ENCODE assay signal across 1 cellular context in the genomic region with DNA sequence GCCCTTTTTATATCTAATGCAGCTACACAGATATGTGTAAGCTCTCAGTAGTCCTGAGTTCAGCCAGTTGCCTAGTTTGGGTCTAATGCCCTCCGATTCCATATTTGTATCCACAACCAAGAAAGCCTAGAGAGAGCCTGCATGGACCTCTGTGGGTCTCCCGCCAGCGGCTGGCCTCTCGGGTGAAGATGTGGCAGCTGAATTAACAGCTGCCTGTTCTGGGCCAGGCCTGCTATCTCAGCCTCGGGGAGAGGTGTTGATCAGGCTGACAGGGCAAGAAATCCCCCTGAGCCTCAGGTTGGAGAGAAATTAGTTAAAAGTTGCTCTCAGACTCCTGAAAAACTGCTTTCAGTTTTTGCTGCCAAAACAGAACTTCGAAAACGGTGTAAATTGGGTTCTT.
TF ChIP-seq lines count a peak whose summit lies in the region.

No MANE protein-coding gene starts in this region.

TF ChIP-seq in HepG2, 621 proteins besides CTCF, POLR2A, EP300 and RAD21 (continued from another document):
- TF ChIP-seq, protein P1, sequence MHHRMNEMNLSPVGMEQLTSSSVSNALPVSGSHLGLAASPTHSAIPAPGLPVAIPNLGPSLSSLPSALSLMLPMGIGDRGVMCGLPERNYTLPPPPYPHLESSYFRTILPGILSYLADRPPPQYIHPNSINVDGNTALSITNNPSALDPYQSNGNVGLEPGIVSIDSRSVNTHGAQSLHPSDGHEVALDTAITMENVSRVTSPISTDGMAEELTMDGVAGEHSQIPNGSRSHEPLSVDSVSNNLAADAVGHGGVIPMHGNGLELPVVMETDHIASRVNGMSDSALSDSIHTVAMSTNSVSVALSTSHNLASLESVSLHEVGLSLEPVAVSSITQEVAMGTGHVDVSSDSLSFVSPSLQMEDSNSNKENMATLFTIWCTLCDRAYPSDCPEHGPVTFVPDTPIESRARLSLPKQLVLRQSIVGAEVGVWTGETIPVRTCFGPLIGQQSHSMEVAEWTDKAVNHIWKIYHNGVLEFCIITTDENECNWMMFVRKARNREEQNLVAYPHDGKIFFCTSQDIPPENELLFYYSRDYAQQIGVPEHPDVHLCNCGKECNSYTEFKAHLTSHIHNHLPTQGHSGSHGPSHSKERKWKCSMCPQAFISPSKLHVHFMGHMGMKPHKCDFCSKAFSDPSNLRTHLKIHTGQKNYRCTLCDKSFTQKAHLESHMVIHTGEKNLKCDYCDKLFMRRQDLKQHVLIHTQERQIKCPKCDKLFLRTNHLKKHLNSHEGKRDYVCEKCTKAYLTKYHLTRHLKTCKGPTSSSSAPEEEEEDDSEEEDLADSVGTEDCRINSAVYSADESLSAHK (CRISPR knock-in tag; IDR thresholded peaks at IDR 0.05; ENCODE audit: borderline replicate concordance): no peak
- no peak for TF ChIP-seq ZNF460 (CRISPR knock-in tag; IDR thresholded peaks at IDR 0.05; ENCODE audit: borderline replicate concordance)
- TF ChIP-seq ZNF282 (IDR thresholded peaks at IDR 0.05; ENCODE audit: partially characterized antibody): no peak
- no peak for TF ChIP-seq ARID2 (CRISPR knock-in tag; IDR thresholded peaks at IDR 0.05; ENCODE audit: borderline replicate concordance)
- no peak for TF ChIP-seq RBM22 (optimal IDR thresholded peaks at IDR 0.05; ENCODE audit: low read length)
- no peak for TF ChIP-seq DPF2 (CRISPR knock-in tag; IDR thresholded peaks at IDR 0.05; ENCODE audit: borderline replicate concordance, low read depth)
- TF ChIP-seq ZNF607 (CRISPR knock-in tag; IDR thresholded peaks at IDR 0.05; ENCODE audit: borderline replicate concordance): no peak
- TF ChIP-seq NFE2L1 (CRISPR knock-in tag; IDR thresholded peaks at IDR 0.05; ENCODE audit: borderline replicate concordance): no peak
- peak; percentile 20 for TF ChIP-seq ASH2L (IDR thresholded peaks at IDR 0.05; ENCODE audit: insufficient read length, low read depth, low read length)
- no peak for TF ChIP-seq STAT5B (CRISPR knock-in tag; IDR thresholded peaks at IDR 0.05)
- TF ChIP-seq ATF7 (IDR thresholded peaks at IDR 0.05): no peak
- no peak for TF ChIP-seq ATF7 (CRISPR knock-in tag; IDR thresholded peaks at IDR 0.05)
- TF ChIP-seq NONO (IDR thresholded peaks at IDR 0.05): no peak
- TF ChIP-seq NONO (CRISPR knock-in tag; conservative IDR thresholded peaks at IDR 0.05): no peak
- no peak for TF ChIP-seq SP4 (CRISPR knock-in tag; IDR thresholded peaks at IDR 0.05)
- TF ChIP-seq, protein P2, sequence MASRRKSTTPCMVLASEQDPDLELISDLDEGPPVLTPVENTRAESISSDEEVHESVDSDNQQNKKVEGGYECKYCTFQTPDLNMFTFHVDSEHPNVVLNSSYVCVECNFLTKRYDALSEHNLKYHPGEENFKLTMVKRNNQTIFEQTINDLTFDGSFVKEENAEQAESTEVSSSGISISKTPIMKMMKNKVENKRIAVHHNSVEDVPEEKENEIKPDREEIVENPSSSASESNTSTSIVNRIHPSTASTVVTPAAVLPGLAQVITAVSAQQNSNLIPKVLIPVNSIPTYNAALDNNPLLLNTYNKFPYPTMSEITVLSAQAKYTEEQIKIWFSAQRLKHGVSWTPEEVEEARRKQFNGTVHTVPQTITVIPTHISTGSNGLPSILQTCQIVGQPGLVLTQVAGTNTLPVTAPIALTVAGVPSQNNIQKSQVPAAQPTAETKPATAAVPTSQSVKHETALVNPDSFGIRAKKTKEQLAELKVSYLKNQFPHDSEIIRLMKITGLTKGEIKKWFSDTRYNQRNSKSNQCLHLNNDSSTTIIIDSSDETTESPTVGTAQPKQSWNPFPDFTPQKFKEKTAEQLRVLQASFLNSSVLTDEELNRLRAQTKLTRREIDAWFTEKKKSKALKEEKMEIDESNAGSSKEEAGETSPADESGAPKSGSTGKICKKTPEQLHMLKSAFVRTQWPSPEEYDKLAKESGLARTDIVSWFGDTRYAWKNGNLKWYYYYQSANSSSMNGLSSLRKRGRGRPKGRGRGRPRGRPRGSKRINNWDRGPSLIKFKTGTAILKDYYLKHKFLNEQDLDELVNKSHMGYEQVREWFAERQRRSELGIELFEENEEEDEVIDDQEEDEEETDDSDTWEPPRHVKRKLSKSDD (CRISPR knock-in tag; IDR thresholded peaks at IDR 0.05; ENCODE audit: low read depth): no peak
- no peak for TF ChIP-seq HIVEP1 (CRISPR knock-in tag; IDR thresholded peaks at IDR 0.05)
- TF ChIP-seq SIN3A (IDR thresholded peaks at IDR 0.05; ENCODE audit: borderline replicate concordance, low read depth, low read length): 0 out of 2 replicates have a peak, but pooled peaks have one; percentile 3
- no peak for TF ChIP-seq ZNF879 (CRISPR knock-in tag; IDR thresholded peaks at IDR 0.05)
- TF ChIP-seq REL (CRISPR knock-in tag; conservative IDR thresholded peaks at IDR 0.05): no peak
